In the genomic region with DNA sequence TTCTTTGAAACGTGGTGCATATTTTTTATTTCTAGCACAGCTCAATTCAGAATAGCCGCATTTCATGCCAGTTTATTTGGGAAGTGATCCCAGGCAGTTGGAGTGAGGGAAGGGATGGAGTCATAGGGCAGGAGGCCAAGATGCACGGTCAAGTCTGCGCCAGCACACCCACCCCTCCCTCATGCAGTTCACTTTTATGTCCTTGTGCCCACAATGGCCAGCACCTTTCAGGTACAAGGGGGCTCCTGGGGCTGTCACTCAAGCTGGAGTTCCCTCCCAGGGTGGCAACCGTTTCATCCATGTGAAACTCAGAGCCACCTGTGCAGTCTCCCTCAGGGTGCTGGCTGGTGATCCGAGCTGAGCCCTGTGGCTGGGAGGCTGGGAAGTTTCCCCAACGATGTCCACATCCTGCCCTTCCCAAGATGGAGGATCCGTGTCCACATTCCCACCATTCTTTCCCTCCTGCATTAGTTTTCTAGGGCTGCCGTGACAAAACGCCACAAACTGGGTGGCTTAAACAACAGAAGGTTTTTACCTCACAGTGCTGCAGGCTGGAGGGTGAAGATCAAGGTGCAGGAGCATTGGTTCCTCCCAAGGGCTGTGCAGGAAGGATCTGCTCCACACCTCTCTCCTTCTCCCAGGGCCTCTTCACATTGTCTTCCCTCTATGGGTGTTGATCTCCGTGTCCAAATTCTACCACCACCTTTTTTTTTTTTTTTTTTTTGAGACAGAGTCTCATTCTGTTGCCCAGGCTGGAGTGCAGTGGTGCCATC, we compare ENCODE assay signal across 1 cellular context.
TF ChIP-seq lines count a peak whose summit lies in the region.

No MANE protein-coding gene starts in this region.

TF ChIP-seq in GM23338, 12 proteins besides CTCF, POLR2A, EP300 and RAD21 (continued from another document):
- TF ChIP-seq, protein P1, sequence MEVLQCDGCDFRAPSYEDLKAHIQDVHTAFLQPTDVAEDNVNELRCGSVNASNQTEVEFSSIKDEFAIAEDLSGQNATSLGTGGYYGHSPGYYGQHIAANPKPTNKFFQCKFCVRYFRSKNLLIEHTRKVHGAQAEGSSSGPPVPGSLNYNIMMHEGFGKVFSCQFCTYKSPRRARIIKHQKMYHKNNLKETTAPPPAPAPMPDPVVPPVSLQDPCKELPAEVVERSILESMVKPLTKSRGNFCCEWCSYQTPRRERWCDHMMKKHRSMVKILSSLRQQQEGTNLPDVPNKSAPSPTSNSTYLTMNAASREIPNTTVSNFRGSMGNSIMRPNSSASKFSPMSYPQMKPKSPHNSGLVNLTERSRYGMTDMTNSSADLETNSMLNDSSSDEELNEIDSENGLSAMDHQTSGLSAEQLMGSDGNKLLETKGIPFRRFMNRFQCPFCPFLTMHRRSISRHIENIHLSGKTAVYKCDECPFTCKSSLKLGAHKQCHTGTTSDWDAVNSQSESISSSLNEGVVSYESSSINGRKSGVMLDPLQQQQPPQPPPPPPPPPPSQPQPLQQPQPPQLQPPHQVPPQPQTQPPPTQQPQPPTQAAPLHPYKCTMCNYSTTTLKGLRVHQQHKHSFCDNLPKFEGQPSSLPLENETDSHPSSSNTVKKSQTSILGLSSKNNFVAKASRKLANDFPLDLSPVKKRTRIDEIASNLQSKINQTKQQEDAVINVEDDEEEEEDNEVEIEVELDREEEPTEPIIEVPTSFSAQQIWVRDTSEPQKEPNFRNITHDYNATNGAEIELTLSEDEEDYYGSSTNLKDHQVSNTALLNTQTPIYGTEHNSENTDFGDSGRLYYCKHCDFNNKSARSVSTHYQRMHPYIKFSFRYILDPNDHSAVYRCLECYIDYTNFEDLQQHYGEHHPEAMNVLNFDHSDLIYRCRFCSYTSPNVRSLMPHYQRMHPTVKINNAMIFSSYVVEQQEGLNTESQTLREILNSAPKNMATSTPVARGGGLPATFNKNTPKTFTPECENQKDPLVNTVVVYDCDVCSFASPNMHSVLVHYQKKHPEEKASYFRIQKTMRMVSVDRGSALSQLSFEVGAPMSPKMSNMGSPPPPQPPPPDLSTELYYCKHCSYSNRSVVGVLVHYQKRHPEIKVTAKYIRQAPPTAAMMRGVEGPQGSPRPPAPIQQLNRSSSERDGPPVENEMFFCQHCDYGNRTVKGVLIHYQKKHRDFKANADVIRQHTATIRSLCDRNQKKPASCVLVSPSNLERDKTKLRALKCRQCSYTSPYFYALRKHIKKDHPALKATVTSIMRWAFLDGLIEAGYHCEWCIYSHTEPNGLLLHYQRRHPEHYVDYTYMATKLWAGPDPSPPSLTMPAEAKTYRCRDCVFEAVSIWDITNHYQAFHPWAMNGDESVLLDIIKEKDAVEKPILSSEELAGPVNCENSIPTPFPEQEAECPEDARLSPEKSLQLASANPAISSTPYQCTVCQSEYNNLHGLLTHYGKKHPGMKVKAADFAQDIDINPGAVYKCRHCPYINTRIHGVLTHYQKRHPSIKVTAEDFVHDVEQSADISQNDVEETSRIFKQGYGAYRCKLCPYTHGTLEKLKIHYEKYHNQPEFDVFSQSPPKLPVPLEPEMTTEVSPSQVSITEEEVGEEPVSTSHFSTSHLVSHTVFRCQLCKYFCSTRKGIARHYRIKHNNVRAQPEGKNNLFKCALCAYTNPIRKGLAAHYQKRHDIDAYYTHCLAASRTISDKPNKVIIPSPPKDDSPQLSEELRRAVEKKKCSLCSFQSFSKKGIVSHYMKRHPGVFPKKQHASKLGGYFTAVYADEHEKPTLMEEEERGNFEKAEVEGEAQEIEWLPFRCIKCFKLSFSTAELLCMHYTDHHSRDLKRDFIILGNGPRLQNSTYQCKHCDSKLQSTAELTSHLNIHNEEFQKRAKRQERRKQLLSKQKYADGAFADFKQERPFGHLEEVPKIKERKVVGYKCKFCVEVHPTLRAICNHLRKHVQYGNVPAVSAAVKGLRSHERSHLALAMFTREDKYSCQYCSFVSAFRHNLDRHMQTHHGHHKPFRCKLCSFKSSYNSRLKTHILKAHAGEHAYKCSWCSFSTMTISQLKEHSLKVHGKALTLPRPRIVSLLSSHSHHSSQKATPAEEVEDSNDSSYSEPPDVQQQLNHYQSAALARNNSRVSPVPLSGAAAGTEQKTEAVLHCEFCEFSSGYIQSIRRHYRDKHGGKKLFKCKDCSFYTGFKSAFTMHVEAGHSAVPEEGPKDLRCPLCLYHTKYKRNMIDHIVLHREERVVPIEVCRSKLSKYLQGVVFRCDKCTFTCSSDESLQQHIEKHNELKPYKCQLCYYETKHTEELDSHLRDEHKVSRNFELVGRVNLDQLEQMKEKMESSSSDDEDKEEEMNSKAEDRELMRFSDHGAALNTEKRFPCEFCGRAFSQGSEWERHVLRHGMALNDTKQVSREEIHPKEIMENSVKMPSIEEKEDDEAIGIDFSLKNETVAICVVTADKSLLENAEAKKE (CRISPR knock-in tag; IDR thresholded peaks at IDR 0.05), result no peak
- TF ChIP-seq POLR2AphosphoS5 (IDR thresholded peaks at IDR 0.05; ENCODE audit: low read depth) (no peak), CREB1 (CRISPR knock-in tag; IDR thresholded peaks at IDR 0.05; ENCODE audit: low read depth) (no peak), NANOG (IDR thresholded peaks at IDR 0.05; ENCODE audit: borderline replicate concordance) (no peak), JUNB (IDR thresholded peaks at IDR 0.05; ENCODE audit: unreplicated experiment) (no peak), EZH2phosphoT487 (IDR thresholded peaks at IDR 0.05; ENCODE audit: unreplicated experiment) (no peak), ZNF331 (CRISPR knock-in tag; IDR thresholded peaks at IDR 0.05; ENCODE audit: low read depth) (no peak), STAT1 (IDR thresholded peaks at IDR 0.05; ENCODE audit: unreplicated experiment) (no peak)
- TF ChIP-seq, protein P2, sequence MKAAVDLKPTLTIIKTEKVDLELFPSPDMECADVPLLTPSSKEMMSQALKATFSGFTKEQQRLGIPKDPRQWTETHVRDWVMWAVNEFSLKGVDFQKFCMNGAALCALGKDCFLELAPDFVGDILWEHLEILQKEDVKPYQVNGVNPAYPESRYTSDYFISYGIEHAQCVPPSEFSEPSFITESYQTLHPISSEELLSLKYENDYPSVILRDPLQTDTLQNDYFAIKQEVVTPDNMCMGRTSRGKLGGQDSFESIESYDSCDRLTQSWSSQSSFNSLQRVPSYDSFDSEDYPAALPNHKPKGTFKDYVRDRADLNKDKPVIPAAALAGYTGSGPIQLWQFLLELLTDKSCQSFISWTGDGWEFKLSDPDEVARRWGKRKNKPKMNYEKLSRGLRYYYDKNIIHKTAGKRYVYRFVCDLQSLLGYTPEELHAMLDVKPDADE (IDR thresholded peaks at IDR 0.05), result no peak
- TF ChIP-seq, protein P3, sequence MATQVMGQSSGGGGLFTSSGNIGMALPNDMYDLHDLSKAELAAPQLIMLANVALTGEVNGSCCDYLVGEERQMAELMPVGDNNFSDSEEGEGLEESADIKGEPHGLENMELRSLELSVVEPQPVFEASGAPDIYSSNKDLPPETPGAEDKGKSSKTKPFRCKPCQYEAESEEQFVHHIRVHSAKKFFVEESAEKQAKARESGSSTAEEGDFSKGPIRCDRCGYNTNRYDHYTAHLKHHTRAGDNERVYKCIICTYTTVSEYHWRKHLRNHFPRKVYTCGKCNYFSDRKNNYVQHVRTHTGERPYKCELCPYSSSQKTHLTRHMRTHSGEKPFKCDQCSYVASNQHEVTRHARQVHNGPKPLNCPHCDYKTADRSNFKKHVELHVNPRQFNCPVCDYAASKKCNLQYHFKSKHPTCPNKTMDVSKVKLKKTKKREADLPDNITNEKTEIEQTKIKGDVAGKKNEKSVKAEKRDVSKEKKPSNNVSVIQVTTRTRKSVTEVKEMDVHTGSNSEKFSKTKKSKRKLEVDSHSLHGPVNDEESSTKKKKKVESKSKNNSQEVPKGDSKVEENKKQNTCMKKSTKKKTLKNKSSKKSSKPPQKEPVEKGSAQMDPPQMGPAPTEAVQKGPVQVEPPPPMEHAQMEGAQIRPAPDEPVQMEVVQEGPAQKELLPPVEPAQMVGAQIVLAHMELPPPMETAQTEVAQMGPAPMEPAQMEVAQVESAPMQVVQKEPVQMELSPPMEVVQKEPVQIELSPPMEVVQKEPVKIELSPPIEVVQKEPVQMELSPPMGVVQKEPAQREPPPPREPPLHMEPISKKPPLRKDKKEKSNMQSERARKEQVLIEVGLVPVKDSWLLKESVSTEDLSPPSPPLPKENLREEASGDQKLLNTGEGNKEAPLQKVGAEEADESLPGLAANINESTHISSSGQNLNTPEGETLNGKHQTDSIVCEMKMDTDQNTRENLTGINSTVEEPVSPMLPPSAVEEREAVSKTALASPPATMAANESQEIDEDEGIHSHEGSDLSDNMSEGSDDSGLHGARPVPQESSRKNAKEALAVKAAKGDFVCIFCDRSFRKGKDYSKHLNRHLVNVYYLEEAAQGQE (IDR thresholded peaks at IDR 0.05; ENCODE audit: unreplicated experiment), result no peak
